11 cellular contexts compared by ENCODE assay signal in genomic region chr19:41930926-41931592, GRCh38. TPM values are rescaled to one million over a fixed set of nuclear protein-coding genes. Genes with fewer than 3 reads are reported as not detected.
DNase-seq lines count a peak whose midpoint lies in the region; ATAC-seq and TF ChIP-seq lines count a peak whose summit lies in the region.
"Had no signal": no experiment of that assay in that cellular context is flagged by ENCODE, and none has a peak within 500 bp of the region (broad histone marks: within the 10 kb centered on the region; RNA-seq: fewer than 3 reads in every experiment).

No MANE protein-coding gene starts in this region.

- no peak overlapping the region for H2AFZ ChIP-seq in hepatocyte

- H3K9me2 ChIP-seq in hepatocyte (replicated peaks; ENCODE audit: insufficient read depth), result no peaks in the 10 kb centered on the region

- TF ChIP-seq CTCF in GM13977 (IDR thresholded peaks at IDR 0.05; ENCODE audit: extremely low read depth, insufficient read depth, missing control alignments) (peak; percentile 44), hepatocyte (IDR thresholded peaks at IDR 0.05; ENCODE audit: poor library complexity) (peak; percentile 30)

- DNase-seq in GM13977 (ENCODE audit: low spot score) (no peak), SK-MEL-5 (ENCODE audit: low read depth, low spot score) (peak; percentile 12), hepatocyte (ENCODE audit: low spot score) (no peak), GF-D8 (lab: John Stamatoyannopoulos, UW) (no peak), superior temporal gyrus (ENCODE audit: extremely low spot score) (no peak), NCI-H1105 (lab: John Stamatoyannopoulos, UW) (no peak)
- DNase-seq: central memory CD4-positive, alpha-beta T cell had no signal

- H3K36me3 ChIP-seq in BLaER1, result no peaks in the 10 kb centered on the region
- H3K36me3 ChIP-seq in hepatocyte (replicated peaks; ENCODE audit: insufficient read depth, low read depth), result no peaks in the 10 kb centered on the region

- H3K79me2 ChIP-seq in hepatocyte, result no peaks in the 10 kb centered on the region

- peaks cover 71% of the 10 kb centered on the region for H3K4me1 ChIP-seq in BLaER1
- H3K4me1 ChIP-seq in hepatocyte (ENCODE audit: insufficient read depth), result peaks cover 11% of the 10 kb centered on the region

- in situ Hi-C loops in GM13977 (cut with MboI; ENCODE audit: low pct_unique_long_range_greater_than_20kb, low sequenced_read_pairs, unreplicated experiment), result no loop called here
- in situ Hi-C loops in SK-MEL-5 (cut with HindIII; ENCODE audit: low pct_unique_long_range_greater_than_20kb, low sequenced_read_pairs), result no loop called here

- H3K27ac ChIP-seq in BLaER1 (no peak overlapping the region; the same call in 1 of the 2 replicates), hepatocyte (no peak overlapping the region)

- H4K20me1 ChIP-seq in BLaER1, result peaks cover 8% of the 10 kb centered on the region
- no peaks in the 10 kb centered on the region for H4K20me1 ChIP-seq in hepatocyte (ENCODE audit: insufficient read depth, poor library complexity, severe bottlenecking)

- H3K9me3 ChIP-seq in BLaER1 (no peaks in the 10 kb centered on the region), hepatocyte (ENCODE audit: low read depth) (no peaks in the 10 kb centered on the region)

- H3K4me3 ChIP-seq in BLaER1 (no peak overlapping the region), hepatocyte (no peak overlapping the region)

- peaks cover 59% of the 10 kb centered on the region for H3K27me3 ChIP-seq in BLaER1
- peaks cover 89% of the 10 kb centered on the region for H3K27me3 ChIP-seq in hepatocyte

- no peak for ATAC-seq in GM18511 (IDR thresholded peaks at IDR 0.05; ENCODE audit: unreplicated experiment)
- ATAC-seq: right cardiac atrium had no signal

- H3K4me2 ChIP-seq in BLaER1 (peak overlapping the region; percentile 89), hepatocyte (no peak overlapping the region)

- WGBS in hepatocyte (ENCODE audit: low lambda C conversion rate, missing lambda C conversion rate), result 6% methylated on average over 17 of the region's 17 CpGs

- H3K9ac ChIP-seq in BLaER1, result no peak overlapping the region

RNA-seq across cellular contexts. Expression of gene ERFL, which starts 2.8 kb away (rescaled TPM):
- not detected in 2 replicates for total RNA-seq in SK-MEL-5 (2014; rRNA removed; shearing (Covaris generic))
- polyA plus RNA-seq in SK-MEL-5 (2015; cell fraction: cytosol; rRNA removed), result not detected in 2 replicates
- not detected in 2 replicates for polyA plus RNA-seq in SK-MEL-5 (2015; cell fraction: nucleus; rRNA removed)
- total RNA-seq in hepatocyte, result 0.53 TPM in 1 of 2 replicates, not detected in the other
- polyA plus RNA-seq in hepatocyte, result not detected in 2 replicates
- total RNA-seq: H4 had no signal

RNA-seq across cellular contexts. Expression of gene RABAC1, which starts 28.1 kb away (rescaled TPM):
- 137 and 154 TPM in 2 replicates for total RNA-seq in SK-MEL-5 (2014; rRNA removed; shearing (Covaris generic))
- 229 and 264 TPM in 2 replicates for polyA plus RNA-seq in SK-MEL-5 (2015; cell fraction: cytosol; rRNA removed)
- polyA plus RNA-seq in SK-MEL-5 (2015; cell fraction: nucleus; rRNA removed), result 58.0 and 62.1 TPM in 2 replicates
- total RNA-seq in hepatocyte, result 203 and 214 TPM in 2 replicates
- polyA plus RNA-seq in hepatocyte, result 395 and 469 TPM in 2 replicates

RNA-seq across cellular contexts. Expression of gene ARHGEF1, which starts 48.1 kb away (rescaled TPM):
- 18.9 and 24.9 TPM in 2 replicates for total RNA-seq in SK-MEL-5 (2014; rRNA removed; shearing (Covaris generic))
- polyA plus RNA-seq in SK-MEL-5 (2015; cell fraction: cytosol; rRNA removed), result 70.5 and 72.5 TPM in 2 replicates
- 120 and 129 TPM in 2 replicates for polyA plus RNA-seq in SK-MEL-5 (2015; cell fraction: nucleus; rRNA removed)
- 22.1 and 29.7 TPM in 2 replicates for total RNA-seq in hepatocyte
- polyA plus RNA-seq in hepatocyte, result 67.8 and 71.7 TPM in 2 replicates

RNA-seq across cellular contexts. Expression of gene CD79A, which starts 54.0 kb away (rescaled TPM):
- 0.11 and 0.37 TPM in 2 replicates for total RNA-seq in SK-MEL-5 (2014; rRNA removed; shearing (Covaris generic))
- 0.73 TPM in 1 of 2 replicates, not detected in the other for polyA plus RNA-seq in SK-MEL-5 (2015; cell fraction: cytosol; rRNA removed)
- polyA plus RNA-seq in SK-MEL-5 (2015; cell fraction: nucleus; rRNA removed), result 0.76 TPM in 1 of 2 replicates, not detected in the other
- 0.37 TPM in 1 of 2 replicates, not detected in the other for total RNA-seq in hepatocyte
- 0.27 TPM in 1 of 2 replicates, not detected in the other for polyA plus RNA-seq in hepatocyte
- total RNA-seq: H4 had no signal
